In genomic region chr2:11752906-11753305, GRCh38 we compare ENCODE assay signal across 11 cellular contexts. TPM values are rescaled to one million over a fixed set of nuclear protein-coding genes. Genes with fewer than 3 reads are reported as not detected.
DNase-seq lines count a peak whose midpoint lies in the region; ATAC-seq, FAIRE-seq and TF ChIP-seq lines count a peak whose summit lies in the region.
"Had no signal": no experiment of that assay in that cellular context is flagged by ENCODE, and none has a peak within 500 bp of the region (broad histone marks: within the 10 kb centered on the region; RNA-seq: fewer than 3 reads in every experiment).

No MANE protein-coding gene starts in this region.

- H4K20me1 ChIP-seq in smooth muscle cell (ENCODE audit: low read depth): peaks cover 97% of the 10 kb centered on the region

- peaks cover 5% of the 10 kb centered on the region for H3F3A ChIP-seq in smooth muscle cell (ENCODE audit: low read depth)

- H2AFZ ChIP-seq in smooth muscle cell (ENCODE audit: low read depth): no peak overlapping the region

- H3K4me2 ChIP-seq in smooth muscle cell: no peak overlapping the region

- no peak for TF ChIP-seq POLR2A in H54 (IDR thresholded peaks at IDR 0.05; ENCODE audit: low read depth, low read length)

- no peak overlapping the region for H3K9ac ChIP-seq in smooth muscle cell (ENCODE audit: low read depth)

- WGBS in smooth muscle cell (ENCODE audit: low lambda C conversion rate): 76% methylated on average over 8 of the region's 8 CpGs

- no peaks in the 10 kb centered on the region for H3K27me3 ChIP-seq in left lung
- no peaks in the 10 kb centered on the region for H3K27me3 ChIP-seq in smooth muscle cell (ENCODE audit: low read depth)

- H3K9me3 ChIP-seq in left lung (no peaks in the 10 kb centered on the region), smooth muscle cell (replicated peaks; ENCODE audit: low read depth) (no peaks in the 10 kb centered on the region)

- H3K4me1 ChIP-seq in left lung: peaks cover 19 to 70% of the 10 kb centered on the region in 2 donors
- peaks cover 10% of the 10 kb centered on the region for H3K4me1 ChIP-seq in smooth muscle cell (ENCODE audit: low read depth)

- no peak for TF ChIP-seq CTCF in VCaP (conservative IDR thresholded peaks at IDR 0.05)
- TF ChIP-seq CTCF in left lung (IDR thresholded peaks at IDR 0.05): no peak
- no peak for TF ChIP-seq CTCF in smooth muscle cell (IDR thresholded peaks at IDR 0.05; ENCODE audit: borderline replicate concordance, insufficient read depth, poor library complexity, severe bottlenecking)

- intact Hi-C loops in left lung (cut with DNase I): no loop called here

- H3K27ac ChIP-seq in VCaP (peak overlapping the region; percentile 31), left lung (peak overlapping the region; percentile 20 to 73), smooth muscle cell (ENCODE audit: low read depth) (no peak overlapping the region)

- H3K4me3 ChIP-seq in left lung: no peak overlapping the region
- no peak overlapping the region for H3K4me3 ChIP-seq in smooth muscle cell

- H3K79me2 ChIP-seq in smooth muscle cell (ENCODE audit: low read depth): peaks cover 80% of the 10 kb centered on the region

- no peak for FAIRE-seq in H54 (lab: Jason Lieb, UNC)

- DNase-seq in AG08395 (ENCODE audit: low spot score) (peak; percentile 19), COR-L47 (lab: John Stamatoyannopoulos, UW) (peak; percentile 35), left lung (no peak), SKM-1 treated with dmso at 0.1 percent for 144 hours (lab: John Stamatoyannopoulos, UW; ENCODE audit: unreplicated experiment) (no peak), H54 (ENCODE audit: insufficient read length, low spot score) (no peak), smooth muscle cell (lab: John Stamatoyannopoulos, UW; ENCODE audit: unreplicated experiment) (no peak)
- DNase-seq: activated CD8-positive, alpha-beta memory T cell treated with anti-CD3 and anti-CD28 coated beads, Interleukin-2, amount 50 U/mL, for 4 hours; DND-41; effector CD8-positive, alpha-beta T cell had no signal

- ATAC-seq in left lung: no peak
- no peak for ATAC-seq in GM21737 (IDR thresholded peaks at IDR 0.05; ENCODE audit: unreplicated experiment)

- H3K36me3 ChIP-seq in left lung: no peaks in the 10 kb centered on the region
- H3K36me3 ChIP-seq in smooth muscle cell (ENCODE audit: low read depth): no peaks in the 10 kb centered on the region

RNA-seq across cellular contexts. Expression of gene LPIN1, which starts 6.5 kb away (rescaled TPM):
- total RNA-seq in left lung (10 to 100 TPM; 33.1 to 47.2 TPM), smooth muscle cell (13.8 and 23.4 TPM in 2 replicates)
- 11.7 and 17.9 TPM in 2 replicates for polyA plus RNA-seq in smooth muscle cell

Comparison
In these comparisons a context has a peak if more than half of its experiments do, and no peak if none do; other contexts are left out.
1. DNase-seq: peak in AG08395 (single experiment) and COR-L47 (single experiment); none in left lung (0 of 2), SKM-1 treated with dmso at 0.1 percent for 144 hours (single experiment), H54 (single experiment) and smooth muscle cell (single experiment).